Comparison of ENCODE assay signal across 8 cellular contexts in the genomic region with DNA sequence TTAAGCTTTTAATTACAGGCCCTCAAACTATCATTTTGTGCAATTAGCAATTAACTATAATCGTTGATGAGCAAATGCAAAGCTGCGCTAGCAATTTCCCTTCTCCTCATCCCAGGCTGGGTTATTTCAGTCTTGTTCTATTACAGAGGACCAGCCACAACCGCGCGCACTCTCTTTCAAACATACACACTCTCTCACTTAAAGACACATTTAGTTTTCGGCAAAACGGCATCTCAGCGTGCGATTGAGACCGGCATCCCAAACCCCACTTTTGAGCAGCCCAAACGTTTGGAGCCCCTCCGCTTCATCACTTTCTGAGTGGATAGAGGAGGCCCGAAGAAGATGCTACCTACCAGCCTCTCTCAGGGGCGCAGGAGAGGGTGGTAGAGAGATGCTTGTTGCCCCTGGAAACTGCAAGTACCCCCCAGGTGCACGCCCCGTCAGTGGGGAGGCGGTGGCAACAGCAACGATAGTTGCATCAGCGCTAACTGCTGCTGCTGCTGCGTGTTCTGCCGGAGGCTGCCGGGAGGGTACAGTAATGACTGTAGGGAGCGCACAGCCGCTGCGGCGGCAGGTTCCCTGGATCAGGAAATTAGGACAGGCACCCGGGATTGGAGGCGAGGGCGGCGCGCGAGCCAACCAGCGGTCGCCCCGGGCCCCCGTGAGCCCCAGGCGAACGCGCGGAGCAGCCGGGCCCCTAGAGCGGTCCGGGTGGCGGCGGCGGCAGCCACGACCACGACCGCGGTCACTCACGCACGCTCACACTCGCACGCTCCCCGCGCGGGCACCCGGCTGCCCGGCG. TPM values are rescaled to one million over a fixed set of nuclear protein-coding genes. Genes with fewer than 3 reads are reported as not detected.
DNase-seq lines count a peak whose midpoint lies in the region; ATAC-seq, FAIRE-seq and TF ChIP-seq lines count a peak whose summit lies in the region.

No MANE protein-coding gene starts in this region.

- H3K36me3 Mint-ChIP-seq in activated naive CD4-positive, alpha-beta T cell treated with anti-CD3 and anti-CD28 coated beads, Interleukin-2, amount 50 U/mL, for 72 hours: peaks cover 14 to 27% of the 10 kb centered on the region in 2 donors

- H3K4me3 ChIP-seq in KMS-11 (IDR thresholded peaks at IDR 0.05; ENCODE audit: insufficient read depth, low read depth, low read length) (no peak overlapping the region), Panc1 (ENCODE audit: low read depth in 2 of 2, low read length in 2 of 2) (peak overlapping the region; percentile 43)

- no peaks in the 10 kb centered on the region for H4K20me1 ChIP-seq in KMS-11 (ENCODE audit: insufficient read depth)

- no peaks in the 10 kb centered on the region for H3K79me2 ChIP-seq in KMS-11 (ENCODE audit: insufficient read depth, low read depth)

- H3K4me2 ChIP-seq in KMS-11: peak overlapping the region; percentile 23; the same call in 1 of the 2 replicates

- H3K36me3 ChIP-seq in KMS-11 (ENCODE audit: insufficient read depth) (no peaks in the 10 kb centered on the region), Panc1 (ENCODE audit: control insufficient read depth, insufficient read depth, low read length) (no peaks in the 10 kb centered on the region)

- peak; percentile 53 for DNase-seq in D721Med (ENCODE audit: insufficient read length, low spot score)
- DNase-seq in Panc1 (ENCODE audit: low read depth, low spot score): no peak
- peak; percentile 60 to 62 for DNase-seq in activated naive CD4-positive, alpha-beta T cell treated with anti-CD3 and anti-CD28 coated beads, Interleukin-2, amount 50 U/mL, for 72 hours (ENCODE audit: low spot score in 2 of 2)
- peak; percentile 91 for DNase-seq in Right ventricle myocardium inferior (ENCODE audit: missing footprints)
- peak; percentile 74 for DNase-seq in occipital lobe (lab: John Stamatoyannopoulos, UW)
- peak; percentile 79 for DNase-seq in ureter (ENCODE audit: low spot score)

- ATAC-seq in GM21723 (IDR thresholded peaks at IDR 0.05; ENCODE audit: unreplicated experiment): peak; percentile 40
- ATAC-seq in Panc1: peak; percentile 80
- peak; percentile 82 for ATAC-seq in activated naive CD4-positive, alpha-beta T cell treated with anti-CD3 and anti-CD28 coated beads, Interleukin-2, amount 50 U/mL, for 72 hours
- ATAC-seq in Right ventricle myocardium inferior: peak; percentile 87

- peak overlapping the region; percentile 73 to 94 for H3K27ac Mint-ChIP-seq in activated naive CD4-positive, alpha-beta T cell treated with anti-CD3 and anti-CD28 coated beads, Interleukin-2, amount 50 U/mL, for 72 hours

- no peak overlapping the region for H3K27ac ChIP-seq in KMS-11
- no peak overlapping the region for H3K27ac ChIP-seq in Panc1 (ENCODE audit: low read length)

- no peak for TF ChIP-seq CTCF in D721Med (IDR thresholded peaks at IDR 0.05; ENCODE audit: insufficient read depth, missing control alignments)
- TF ChIP-seq CTCF in KMS-11 (conservative IDR thresholded peaks at IDR 0.05; ENCODE audit: low read depth, low read length): no peak
- no peak for TF ChIP-seq CTCF in Panc1 (IDR thresholded peaks at IDR 0.05)

- H3K27me3 ChIP-seq in KMS-11 (ENCODE audit: insufficient read depth, low read depth) (no peaks in the 10 kb centered on the region), Panc1 (ENCODE audit: control insufficient read depth, insufficient read depth, low read length) (no peaks in the 10 kb centered on the region)

- intact Hi-C loops in Panc1 (cut with micrococcal nuclease; ENCODE audit: unreplicated experiment): no loop called here
- intact Hi-C loops in Right ventricle myocardium inferior (cut with DNase I): loop anchor here (1.0 to 5.0 kb wide), 6 partner anchors 41 to 489 kb away; no protein-coding TSS in a partner anchor

- no peaks in the 10 kb centered on the region for H3K9me3 ChIP-seq in Panc1 (ENCODE audit: control insufficient read depth, insufficient read depth, low read depth, low read length)

- peak overlapping the region; percentile 71 for H2AFZ ChIP-seq in KMS-11 (ENCODE audit: low read depth)

- BruUV-seq in Panc1 (replicated peaks; lab: Mats Ljungman, UMichigan): no TSS peak

- POLR2A ChIA-PET in Panc1 (lab: Charles Lee): no interaction called here

- H3K9me3 Mint-ChIP-seq in activated naive CD4-positive, alpha-beta T cell treated with anti-CD3 and anti-CD28 coated beads, Interleukin-2, amount 50 U/mL, for 72 hours: peaks cover 0 to 4% of the 10 kb centered on the region in 2 donors

- FAIRE-seq in D721Med (lab: Jason Lieb, UNC): no peak

- CTCF ChIA-PET in Panc1 (lab: Charles Lee): no interaction called here

- in situ Hi-C loops in Panc1 (cut with HindIII; ENCODE audit: low pct_unique_long_range_greater_than_20kb, low sequenced_read_pairs): no loop called here

- peak overlapping the region; percentile 22; the same call in 1 of the 2 replicates for H3K9ac ChIP-seq in KMS-11

- H3K4me1 ChIP-seq in KMS-11 (ENCODE audit: low read depth, poor library complexity, severe bottlenecking) (no peaks in the 10 kb centered on the region), Panc1 (ENCODE audit: control insufficient read depth, insufficient read depth, low read length) (no peaks in the 10 kb centered on the region)

RNA-seq across cellular contexts. Expression of a gene that starts 0.5 kb away (rescaled TPM):
- total RNA-seq in Panc1 (2021; ENCODE audit: unreplicated experiment) (2.1 TPM), Right ventricle myocardium inferior (134 TPM), occipital lobe (45.7 TPM), ureter (21.8 TPM)
- polyA plus RNA-seq in Panc1 (2012; ENCODE audit: insufficient read length): 2.8 TPM
- 10 to 100 TPM in 1 of 2 donors, under 1 TPM in 1; 0.98 to 11.9 TPM for total RNA-seq in activated naive CD4-positive, alpha-beta T cell treated with anti-CD3 and anti-CD28 coated beads, Interleukin-2, amount 50 U/mL, for 72 hours
